Comparison of ENCODE assay signal across 9 cellular contexts in genomic region chr5:16455670-16456069, GRCh38. TPM values are rescaled to one million over a fixed set of nuclear protein-coding genes. Genes with fewer than 3 reads are reported as not detected.
DNase-seq lines count a peak whose midpoint lies in the region; ATAC-seq and TF ChIP-seq lines count a peak whose summit lies in the region.
"Had no signal": no experiment of that assay in that cellular context is flagged by ENCODE, and none has a peak within 500 bp of the region (broad histone marks: within the 10 kb centered on the region; RNA-seq: fewer than 3 reads in every experiment).

No MANE protein-coding gene starts in this region.

- no peaks in the 10 kb centered on the region for H3K9me3 Mint-ChIP-seq in activated naive CD8-positive, alpha-beta T cell treated with anti-CD3 and anti-CD28 coated beads for 36 hours
- no peaks in the 10 kb centered on the region for H3K9me3 Mint-ChIP-seq in naive thymus-derived CD4-positive, alpha-beta T cell

- no peak overlapping the region for H3K4me3 Mint-ChIP-seq in activated naive CD8-positive, alpha-beta T cell treated with anti-CD3 and anti-CD28 coated beads for 36 hours
- peak overlapping the region in 9 of 10 donors; percentile 6 to 80 (median 63) for H3K4me3 Mint-ChIP-seq in naive thymus-derived CD4-positive, alpha-beta T cell

- no peaks in the 10 kb centered on the region for H3K9me3 ChIP-seq in DND-41 (ENCODE audit: insufficient read depth, low read length, severe bottlenecking)
- no peaks in the 10 kb centered on the region for H3K9me3 ChIP-seq in naive thymus-derived CD4-positive, alpha-beta T cell (ENCODE audit: control insufficient read depth in 2 of 3, low read length in 3 of 3)

- H2AFZ ChIP-seq in DND-41 (ENCODE audit: low read depth, low read length) = no peak overlapping the region

- H3K36me3 ChIP-seq in DND-41 (ENCODE audit: insufficient read depth, low read length) = peaks cover 93% of the 10 kb centered on the region
- peaks cover 12 to 77% (median 55%) of the 10 kb centered on the region in 3 experiments for H3K36me3 ChIP-seq in naive thymus-derived CD4-positive, alpha-beta T cell (ENCODE audit: control insufficient read depth in 2 of 3, insufficient read depth in 3 of 3, low read length in 3 of 3)

- no peak overlapping the region; the same call in 1 of the 2 replicates for H3K27ac ChIP-seq in DND-41 (ENCODE audit: low read length)
- peak overlapping the region; percentile 22 for H3K27ac ChIP-seq in naive thymus-derived CD4-positive, alpha-beta T cell (ENCODE audit: low read depth, low read length)

- peaks cover 43% of the 10 kb centered on the region for H3K4me1 Mint-ChIP-seq in activated naive CD8-positive, alpha-beta T cell treated with anti-CD3 and anti-CD28 coated beads for 36 hours
- peaks cover 28 to 72% (median 58%) of the 10 kb centered on the region in 7 donors for H3K4me1 Mint-ChIP-seq in naive thymus-derived CD4-positive, alpha-beta T cell

- H3K27me3 Mint-ChIP-seq in activated naive CD8-positive, alpha-beta T cell treated with anti-CD3 and anti-CD28 coated beads for 36 hours = no peaks in the 10 kb centered on the region
- no peaks in the 10 kb centered on the region for H3K27me3 Mint-ChIP-seq in naive thymus-derived CD4-positive, alpha-beta T cell

- peak overlapping the region; percentile 73 for H3K27ac Mint-ChIP-seq in activated naive CD8-positive, alpha-beta T cell treated with anti-CD3 and anti-CD28 coated beads for 36 hours
- H3K27ac Mint-ChIP-seq in naive thymus-derived CD4-positive, alpha-beta T cell = peak overlapping the region in 7 of 9 donors; percentile 50 to 84 (median 65)

- H3K36me3 Mint-ChIP-seq in activated naive CD8-positive, alpha-beta T cell treated with anti-CD3 and anti-CD28 coated beads for 36 hours = peaks cover 30% of the 10 kb centered on the region
- peaks cover 0 to 41% (median 21%) of the 10 kb centered on the region in 5 donors for H3K36me3 Mint-ChIP-seq in naive thymus-derived CD4-positive, alpha-beta T cell

- no peaks in the 10 kb centered on the region for H3K27me3 ChIP-seq in DND-41 (ENCODE audit: insufficient read depth, low read length, poor library complexity)
- H3K27me3 ChIP-seq in naive thymus-derived CD4-positive, alpha-beta T cell (ENCODE audit: control insufficient read depth in 2 of 2, insufficient read depth in 2 of 2, low read length in 2 of 2) = no peaks in the 10 kb centered on the region

- H4K20me1 ChIP-seq in DND-41 (ENCODE audit: insufficient read depth, low read length) = peaks cover 34% of the 10 kb centered on the region; the same call in 1 of the 2 replicates

- CTCF ChIA-PET in naive thymus-derived CD4-positive, alpha-beta T cell (lab: Charles Lee) = interaction anchor here (0.7 to 2.0 kb wide), 10 partner anchors 8 to 295 kb away, joined by 3 to 9 read pairs (median 4); partner anchors contain the start of gene ZNF622

- POLR2A ChIA-PET in naive thymus-derived CD4-positive, alpha-beta T cell (lab: Charles Lee) = interaction anchor here (1.0 to 2.0 kb wide), 3 partner anchors 9 to 14 kb away, joined by 3 to 6 read pairs (median 6); partner anchors contain the start of gene ZNF622

- H3K4me3 ChIP-seq in DND-41 (ENCODE audit: low read depth in 1 of 2, low read length in 2 of 2) = no peak overlapping the region
- H3K4me3 ChIP-seq in naive thymus-derived CD4-positive, alpha-beta T cell (ENCODE audit: low read length) = no peak overlapping the region

- H3K9ac ChIP-seq in DND-41 (ENCODE audit: low read depth, low read length) = no peak overlapping the region

- DNase-seq in DND-41 = no peak
- no peak for DNase-seq in activated naive CD8-positive, alpha-beta T cell treated with anti-CD3 and anti-CD28 coated beads for 36 hours
- no peak for DNase-seq in naive thymus-derived CD4-positive, alpha-beta T cell
- DNase-seq in cortex of kidney (lab: John Stamatoyannopoulos, UW) = no peak
- DNase-seq in stimulated activated CD4-positive, alpha-beta T cell treated with anti-CD3 and anti-CD28 coated beads, Interleukin-1b, Interleukin-23, amount 100 ng/mL, for 48 hours = no peak
- no peak for DNase-seq in AG20443 (ENCODE audit: low spot score)
- no peak for DNase-seq in cerebellum (ENCODE audit: low spot score)
- DNase-seq: GF-D8 had no signal

- intact Hi-C loops in naive thymus-derived CD4-positive, alpha-beta T cell (cut with micrococcal nuclease) = loop anchor here (1.0 to 10.0 kb wide), 5 partner anchors 10 to 1351 kb away; partner anchors contain the start of gene ZNF622 (in 2 of the 2)

- H3K4me1 ChIP-seq in DND-41 (ENCODE audit: insufficient read depth, low read length) = peaks cover 15% of the 10 kb centered on the region
- peaks cover 4 to 14% of the 10 kb centered on the region in 2 donors for H3K4me1 ChIP-seq in naive thymus-derived CD4-positive, alpha-beta T cell (ENCODE audit: control insufficient read depth in 2 of 2, insufficient read depth in 2 of 2, low read length in 2 of 2)

- peaks cover 39% of the 10 kb centered on the region for H3K79me2 ChIP-seq in DND-41 (ENCODE audit: insufficient read depth, low read length)

- no peak for ATAC-seq in DND-41 (ENCODE audit: insufficient read depth, low read depth)
- peak; percentile 23 for ATAC-seq in HG02759 (IDR thresholded peaks at IDR 0.05; ENCODE audit: unreplicated experiment)
- peak; percentile 36 for ATAC-seq in naive thymus-derived CD4-positive, alpha-beta T cell

- no peak for TF ChIP-seq CTCF in DND-41 (IDR thresholded peaks at IDR 0.05; ENCODE audit: borderline replicate concordance, extremely low read depth, low read length, poor library complexity, severe bottlenecking)

- H3K4me2 ChIP-seq in DND-41 (ENCODE audit: insufficient read depth, low read length) = peak overlapping the region; percentile 42; the same call in 1 of the 2 replicates

RNA-seq across cellular contexts. Expression of gene ZNF622, which starts 9.9 kb away (rescaled TPM):
- total RNA-seq in activated naive CD8-positive, alpha-beta T cell treated with anti-CD3 and anti-CD28 coated beads for 36 hours = 10 to 100 TPM; 47.5 to 48.2 TPM
- total RNA-seq in naive thymus-derived CD4-positive, alpha-beta T cell = 10 to 100 TPM; 31.8 to 40.7 (median 36.0) TPM
- polyA plus RNA-seq in naive thymus-derived CD4-positive, alpha-beta T cell = 10 to 100 TPM; 59.0 to 78.7 TPM
- 15.8 TPM for total RNA-seq in cerebellum
